ENCODE assay signal across 12 cellular contexts in genomic region chr5:34452170-34452828, GRCh38.
DNase-seq lines count a peak whose midpoint lies in the region; ATAC-seq and TF ChIP-seq lines count a peak whose summit lies in the region.
"Had no signal": no experiment of that assay in that cellular context is flagged by ENCODE, and none has a peak within 500 bp of the region (broad histone marks: within the 10 kb centered on the region; RNA-seq: fewer than 3 reads in every experiment).

No MANE protein-coding gene starts in this region.

- H3K27ac Mint-ChIP-seq in activated naive CD8-positive, alpha-beta T cell treated with anti-CD3 and anti-CD28 coated beads, Interleukin-2, amount 50 U/mL, for 24 hours: no peak overlapping the region
- H3K27ac Mint-ChIP-seq: CD14-positive monocyte had no signal

- no peaks in the 10 kb centered on the region for H3K36me3 Mint-ChIP-seq in activated naive CD8-positive, alpha-beta T cell treated with anti-CD3 and anti-CD28 coated beads, Interleukin-2, amount 50 U/mL, for 24 hours (ENCODE audit: low read depth)
- H3K36me3 Mint-ChIP-seq: CD14-positive monocyte had no signal

- H3K4me1 ChIP-seq in A673 (ENCODE audit: insufficient read depth, low read length, poor library complexity, severe bottlenecking): no peaks in the 10 kb centered on the region
- H3K4me1 ChIP-seq in HEK293 (ENCODE audit: control insufficient read depth, insufficient read depth, low read length): no peaks in the 10 kb centered on the region
- no peaks in the 10 kb centered on the region for H3K4me1 ChIP-seq in foreskin keratinocyte
- H3K4me1 ChIP-seq: heart left ventricle had no signal

- H3K9me3 ChIP-seq in A673 (ENCODE audit: low read depth, low read length, poor library complexity, severe bottlenecking): no peaks in the 10 kb centered on the region
- H3K9me3 ChIP-seq in HEK293 (ENCODE audit: control insufficient read depth, insufficient read depth, low read depth, low read length): no peaks in the 10 kb centered on the region
- H3K9me3 ChIP-seq: heart left ventricle had no signal

- H3K36me3 ChIP-seq in A673 (ENCODE audit: insufficient read depth, low read length, poor library complexity, severe bottlenecking): no peaks in the 10 kb centered on the region
- no peaks in the 10 kb centered on the region for H3K36me3 ChIP-seq in HEK293 (ENCODE audit: control insufficient read depth in 2 of 2, insufficient read depth in 1 of 2, low read length in 2 of 2)
- H3K36me3 ChIP-seq: heart left ventricle had no signal

- TF ChIP-seq CTCF in A673 (conservative IDR thresholded peaks at IDR 0.05; ENCODE audit: low read depth, low read length) (peak; percentile 53), HEK293 (tag by site-specific recombination; IDR thresholded peaks at IDR 0.05) (no peak), RWPE1 (conservative IDR thresholded peaks at IDR 0.05; ENCODE audit: low read depth) (no peak), foreskin keratinocyte (conservative IDR thresholded peaks at IDR 0.05) (peak; percentile 69)

- H3K9me3 Mint-ChIP-seq in activated naive CD8-positive, alpha-beta T cell treated with anti-CD3 and anti-CD28 coated beads, Interleukin-2, amount 50 U/mL, for 24 hours: no peaks in the 10 kb centered on the region

- H3K4me1 Mint-ChIP-seq in activated naive CD8-positive, alpha-beta T cell treated with anti-CD3 and anti-CD28 coated beads, Interleukin-2, amount 50 U/mL, for 24 hours: no peaks in the 10 kb centered on the region
- H3K4me1 Mint-ChIP-seq: CD14-positive monocyte had no signal

- ATAC-seq in foreskin keratinocyte (peak; percentile 57), GM18519 (IDR thresholded peaks at IDR 0.05; ENCODE audit: low FRiP score, unreplicated experiment) (no peak)
- ATAC-seq in activated naive CD8-positive, alpha-beta T cell treated with anti-CD3 and anti-CD28 coated beads, Interleukin-2, amount 50 U/mL, for 24 hours: no peak
- ATAC-seq: heart left ventricle had no signal

- intact Hi-C loops in A673 (cut with micrococcal nuclease; ENCODE audit: unreplicated experiment): loop anchor here (5.0 kb wide), 1 partner anchor 455 kb away; no protein-coding TSS in a partner anchor

- peaks cover 15% of the 10 kb centered on the region for H3K27me3 Mint-ChIP-seq in activated naive CD8-positive, alpha-beta T cell treated with anti-CD3 and anti-CD28 coated beads, Interleukin-2, amount 50 U/mL, for 24 hours

- POLR2A ChIA-PET in A673 (lab: Charles Lee; ENCODE audit: low non-redundant PET): no interaction called here
- POLR2A ChIA-PET in HEK293 (lab: Yijun Ruan, JAX): no interaction called here
- POLR2A ChIA-PET in RWPE1 (lab: Yijun Ruan, JAX; ENCODE audit: low non-redundant PET): no interaction called here

- DNase-seq in A673 (ENCODE audit: low spot score): peak; percentile 51
- peak; percentile 29 for DNase-seq in RWPE1 (ENCODE audit: low spot score)
- peak in 1 of 2 donors; percentile 25 for DNase-seq in foreskin keratinocyte
- no peak for DNase-seq in mucosa of gallbladder (ENCODE audit: low spot score)
- DNase-seq in activated naive CD8-positive, alpha-beta T cell treated with anti-CD3 and anti-CD28 coated beads, Interleukin-2, amount 50 U/mL, for 24 hours: no peak
- DNase-seq in KG1 (lab: John Stamatoyannopoulos, UW): no peak
- DNase-seq: activated T-cell treated with anti-CD3 and anti-CD28 coated beads, Interleukin-2, amount 50 U/mL, for 1 hour; heart left ventricle; NCI-H1105 had no signal

- H3K4me3 Mint-ChIP-seq in activated naive CD8-positive, alpha-beta T cell treated with anti-CD3 and anti-CD28 coated beads, Interleukin-2, amount 50 U/mL, for 24 hours: no peak overlapping the region
- H3K4me3 Mint-ChIP-seq: CD14-positive monocyte had no signal

- no peak overlapping the region for H3K27ac ChIP-seq in A673 (ENCODE audit: low read depth, low read length, poor library complexity, severe bottlenecking)
- H3K27ac ChIP-seq in HEK293 (ENCODE audit: extremely low read depth, low read depth, low read length): no peak overlapping the region
- H3K27ac ChIP-seq in RWPE1: no peak overlapping the region
- no peak overlapping the region for H3K27ac ChIP-seq in foreskin keratinocyte
- H3K27ac ChIP-seq: heart left ventricle had no signal

- CTCF ChIA-PET in A673 (lab: Charles Lee) (no interaction called here), HEK293 (lab: Yijun Ruan, JAX) (interaction anchor here (0.6 to 4.0 kb wide), 5 partner anchors 12 to 1200 kb away, joined by 3 to 20 read pairs (median 4); no protein-coding TSS in a partner anchor), RWPE1 (lab: Yijun Ruan, JAX) (no interaction called here)

- H3K4me3 ChIP-seq in A673 (ENCODE audit: low read depth, low read length, poor library complexity, severe bottlenecking) (no peak overlapping the region), HEK293 (ENCODE audit: low read depth, low read length) (no peak overlapping the region)
- H3K4me3 ChIP-seq: heart left ventricle had no signal

- no peaks in the 10 kb centered on the region for H3K27me3 ChIP-seq in A673 (replicated peaks; ENCODE audit: insufficient read depth, low read depth, low read length, poor library complexity)
- peaks cover 4% of the 10 kb centered on the region for H3K27me3 ChIP-seq in foreskin keratinocyte

- no TSS peak for BruUV-seq in A673 (replicated peaks; lab: Mats Ljungman, UMichigan)

TF ChIP-seq in HEK293, 187 proteins besides CTCF, POLR2A, EP300 and RAD21:
- peak; percentile 66 for TF ChIP-seq ZNF654 (tag by site-specific recombination; IDR thresholded peaks at IDR 0.05; ENCODE audit: low read depth)
- no peak for TF ChIP-seq ZNF148 (tag by site-specific recombination; IDR thresholded peaks at IDR 0.05; ENCODE audit: borderline replicate concordance)

Comparison
In these comparisons a context has a peak if more than half of its experiments do, and no peak if none do; other contexts are left out.
1. DNase-seq: peak in A673 (single experiment) and RWPE1 (single experiment); none in mucosa of gallbladder (single experiment), activated naive CD8-positive, alpha-beta T cell treated with anti-CD3 and anti-CD28 coated beads, Interleukin-2, amount 50 U/mL, for 24 hours (single experiment) and KG1 (single experiment).
2. CTCF ChIP-seq: peak in A673 (single experiment) and foreskin keratinocyte (single experiment); none in HEK293 (single experiment) and RWPE1 (single experiment).